9 cellular contexts compared by ENCODE assay signal in the genomic region with DNA sequence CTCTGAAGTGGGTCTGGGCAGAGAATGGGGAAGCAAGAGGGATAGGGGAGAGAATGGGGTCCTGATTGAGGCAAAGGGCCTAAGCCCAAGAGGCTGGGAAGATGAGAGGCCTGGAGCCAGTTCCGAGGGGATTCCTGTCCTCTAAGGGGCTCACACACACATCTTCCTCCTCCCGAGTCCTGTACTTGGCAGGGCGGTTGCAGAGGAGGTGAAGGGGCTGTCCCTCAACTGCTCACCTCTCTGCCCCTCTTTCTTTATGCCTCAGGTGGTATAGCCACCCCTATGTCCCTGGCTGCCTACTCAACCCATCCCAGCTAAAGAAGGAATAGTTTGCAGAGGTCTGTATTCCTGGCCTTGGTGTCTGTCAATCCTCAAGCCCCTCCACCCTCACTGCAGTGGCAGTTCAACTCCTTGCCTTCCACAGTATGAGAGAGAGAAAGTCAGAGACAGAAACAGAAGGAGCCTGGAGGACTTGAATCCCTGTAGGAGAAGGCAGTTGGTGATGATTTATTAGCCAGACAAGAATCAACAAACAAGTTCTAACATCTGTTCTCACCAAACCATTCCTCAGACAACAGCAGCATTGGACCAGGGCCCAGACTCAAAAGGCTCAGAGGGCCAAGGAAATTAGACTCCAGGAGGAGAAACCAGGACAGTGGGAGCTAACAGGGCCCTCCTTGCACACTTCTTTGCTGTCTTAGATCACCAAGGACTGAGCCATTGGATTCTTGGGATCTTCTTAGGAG. TPM values are rescaled to one million over a fixed set of nuclear protein-coding genes. Genes with fewer than 3 reads are reported as not detected.
DNase-seq lines count a peak whose midpoint lies in the region; ATAC-seq and TF ChIP-seq lines count a peak whose summit lies in the region.
"Had no signal": no experiment of that assay in that cellular context is flagged by ENCODE, and none has a peak within 500 bp of the region (broad histone marks: within the 10 kb centered on the region; RNA-seq: fewer than 3 reads in every experiment).

No MANE protein-coding gene starts in this region.

- CTCF ChIA-PET in activated CD8-positive, alpha-beta memory T cell treated with anti-CD3 and anti-CD28 coated beads, Interleukin-2, amount 10 ng/mL, durations not matched to agents 7 days and 5 days (lab: Charles Lee) = interaction anchor here (1.2 to 31.5 kb wide), 7 partner anchors 8 to 84 kb away, joined by 7 to 600 read pairs (median 11); a partner anchor contains a TSS

- TF ChIP-seq CTCF in testis (IDR thresholded peaks at IDR 0.05) = no peak
- TF ChIP-seq CTCF in GM13977 (IDR thresholded peaks at IDR 0.05; ENCODE audit: extremely low read depth, insufficient read depth, missing control alignments) = no peak

- peak overlapping the region; percentile 51 for H3K27ac Mint-ChIP-seq in activated CD8-positive, alpha-beta memory T cell treated with anti-CD3 and anti-CD28 coated beads, Interleukin-2, amount 10 ng/mL, durations not matched to agents 7 days and 5 days

- H3K27me3 Mint-ChIP-seq in activated CD8-positive, alpha-beta memory T cell treated with anti-CD3 and anti-CD28 coated beads, Interleukin-2, amount 10 ng/mL, durations not matched to agents 7 days and 5 days = no peaks in the 10 kb centered on the region

- no peak for TF ChIP-seq POLR2A in testis (IDR thresholded peaks at IDR 0.05)

- no peaks in the 10 kb centered on the region for H3K27me3 ChIP-seq in testis
- H3K27me3 ChIP-seq: BLaER1 had no signal

- no peak overlapping the region for H3K27ac ChIP-seq in testis
- H3K27ac ChIP-seq: BLaER1 had no signal

- no peak overlapping the region for H3K4me3 Mint-ChIP-seq in activated CD8-positive, alpha-beta memory T cell treated with anti-CD3 and anti-CD28 coated beads, Interleukin-2, amount 10 ng/mL, durations not matched to agents 7 days and 5 days

- in situ Hi-C loops in GM13977 (cut with MboI; ENCODE audit: low pct_unique_long_range_greater_than_20kb, low sequenced_read_pairs, unreplicated experiment) = no loop called here

- intact Hi-C loops in testis (cut with DNase I; ENCODE audit: low total_unique reads) = no loop called here

- H3K36me3 ChIP-seq in testis (ENCODE audit: low read depth, missing control alignments) = no peaks in the 10 kb centered on the region

- H3K9me3 Mint-ChIP-seq in activated CD8-positive, alpha-beta memory T cell treated with anti-CD3 and anti-CD28 coated beads, Interleukin-2, amount 10 ng/mL, durations not matched to agents 7 days and 5 days (ENCODE audit: low read depth) = no peaks in the 10 kb centered on the region

- no peaks in the 10 kb centered on the region for H3K9me3 ChIP-seq in testis
- H3K9me3 ChIP-seq: BLaER1 had no signal

- peaks cover 25% of the 10 kb centered on the region for H3K4me1 ChIP-seq in testis

- ATAC-seq in activated CD8-positive, alpha-beta memory T cell treated with anti-CD3 and anti-CD28 coated beads, Interleukin-2, amount 10 ng/mL, durations not matched to agents 7 days and 5 days = no peak
- ATAC-seq in esophagus mucosa (peak; percentile 32), GM19395 (IDR thresholded peaks at IDR 0.05; ENCODE audit: unreplicated experiment) (no peak)

- no peak overlapping the region for H3K4me3 ChIP-seq in testis
- H3K4me3 ChIP-seq: BLaER1 had no signal

- H3K36me3 Mint-ChIP-seq in activated CD8-positive, alpha-beta memory T cell treated with anti-CD3 and anti-CD28 coated beads, Interleukin-2, amount 10 ng/mL, durations not matched to agents 7 days and 5 days = peaks cover 35% of the 10 kb centered on the region

- H3K4me1 Mint-ChIP-seq in activated CD8-positive, alpha-beta memory T cell treated with anti-CD3 and anti-CD28 coated beads, Interleukin-2, amount 10 ng/mL, durations not matched to agents 7 days and 5 days = peaks cover 63% of the 10 kb centered on the region

- WGBS in testis, 2 donors = 88 to 92% methylated on average over 3 of the region's 3 CpGs

- no peak for DNase-seq in activated CD8-positive, alpha-beta memory T cell treated with anti-CD3 and anti-CD28 coated beads, Interleukin-2, amount 10 ng/mL, durations not matched to agents 7 days and 5 days
- no peak for DNase-seq in activated CD8-positive, alpha-beta memory T cell treated with anti-CD3 and anti-CD28 coated beads, Interleukin-2, amount 50 U/mL, for 48 hours
- DNase-seq in testis (peak; percentile 62), GM13977 (ENCODE audit: low spot score) (no peak)
- DNase-seq: GOT3; stimulated activated naive CD4-positive, alpha-beta T cell had no signal

RNA-seq across cellular contexts. Expression of a gene that starts 10.7 kb away (rescaled TPM):
- 100 to 1,000 TPM; 157 to 205 TPM for total RNA-seq in activated CD8-positive, alpha-beta memory T cell treated with anti-CD3 and anti-CD28 coated beads, Interleukin-2, amount 10 ng/mL, durations not matched to agents 7 days and 5 days
- total RNA-seq in esophagus mucosa (1.4 TPM), testis (1 to 10 TPM in 1 of 2 donors, not detected in 1; 3.1 TPM)
- polyA plus RNA-seq in testis (ENCODE audit: insufficient read depth, low read depth, low replicate concordance) = 1.3 TPM

RNA-seq across cellular contexts. Expression of a gene that starts 38.6 kb away (rescaled TPM):
- 10 to 100 TPM; 68.7 to 99.8 TPM for total RNA-seq in activated CD8-positive, alpha-beta memory T cell treated with anti-CD3 and anti-CD28 coated beads, Interleukin-2, amount 10 ng/mL, durations not matched to agents 7 days and 5 days
- 61.1 TPM for total RNA-seq in esophagus mucosa
- 10 to 100 TPM; 53.3 to 62.0 TPM for total RNA-seq in testis
- 68.3 TPM for polyA plus RNA-seq in testis (ENCODE audit: insufficient read depth, low read depth, low replicate concordance)

RNA-seq across cellular contexts. Expression of a gene that starts 53.0 kb away (rescaled TPM):
- under 1 TPM; 0.09 to 0.19 TPM for total RNA-seq in activated CD8-positive, alpha-beta memory T cell treated with anti-CD3 and anti-CD28 coated beads, Interleukin-2, amount 10 ng/mL, durations not matched to agents 7 days and 5 days
- not detected for total RNA-seq in esophagus mucosa
- 1 to 10 TPM; 6.4 to 7.0 TPM for total RNA-seq in testis
- 1.5 TPM for polyA plus RNA-seq in testis (ENCODE audit: insufficient read depth, low read depth, low replicate concordance)

RNA-seq across cellular contexts. Expression of a gene that starts 54.5 kb away (rescaled TPM):
- 100 to 1,000 TPM; 258 to 340 TPM for total RNA-seq in activated CD8-positive, alpha-beta memory T cell treated with anti-CD3 and anti-CD28 coated beads, Interleukin-2, amount 10 ng/mL, durations not matched to agents 7 days and 5 days
- total RNA-seq in esophagus mucosa = 205 TPM
- 10 to 100 TPM; 78.2 to 97.7 TPM for total RNA-seq in testis
- polyA plus RNA-seq in testis (ENCODE audit: insufficient read depth, low read depth, low replicate concordance) = 133 TPM

RNA-seq across cellular contexts. Expression of a gene that starts 54.7 kb away (rescaled TPM):
- 1 to 10 TPM; 2.8 to 8.8 TPM for total RNA-seq in activated CD8-positive, alpha-beta memory T cell treated with anti-CD3 and anti-CD28 coated beads, Interleukin-2, amount 10 ng/mL, durations not matched to agents 7 days and 5 days
- total RNA-seq in esophagus mucosa (0.16 TPM), testis (10 to 100 TPM; 14.6 to 38.8 TPM)
- polyA plus RNA-seq in testis (ENCODE audit: insufficient read depth, low read depth, low replicate concordance) = 4.7 TPM

Comparison
In these comparisons a context has a peak if more than half of its experiments do, and no peak if none do; other contexts are left out.
1. RNA of a gene that starts 10.7 kb away (total RNA-seq): 157 to 205 TPM in activated CD8-positive, alpha-beta memory T cell treated with anti-CD3 and anti-CD28 coated beads, Interleukin-2, amount 10 ng/mL, durations not matched to agents 7 days and 5 days; 3.1 TPM in testis and 1.4 TPM in esophagus mucosa (single experiment); every median in the first group is over 10 times any median in the second.